ENCODE assay signal across 8 cellular contexts in the genomic region with DNA sequence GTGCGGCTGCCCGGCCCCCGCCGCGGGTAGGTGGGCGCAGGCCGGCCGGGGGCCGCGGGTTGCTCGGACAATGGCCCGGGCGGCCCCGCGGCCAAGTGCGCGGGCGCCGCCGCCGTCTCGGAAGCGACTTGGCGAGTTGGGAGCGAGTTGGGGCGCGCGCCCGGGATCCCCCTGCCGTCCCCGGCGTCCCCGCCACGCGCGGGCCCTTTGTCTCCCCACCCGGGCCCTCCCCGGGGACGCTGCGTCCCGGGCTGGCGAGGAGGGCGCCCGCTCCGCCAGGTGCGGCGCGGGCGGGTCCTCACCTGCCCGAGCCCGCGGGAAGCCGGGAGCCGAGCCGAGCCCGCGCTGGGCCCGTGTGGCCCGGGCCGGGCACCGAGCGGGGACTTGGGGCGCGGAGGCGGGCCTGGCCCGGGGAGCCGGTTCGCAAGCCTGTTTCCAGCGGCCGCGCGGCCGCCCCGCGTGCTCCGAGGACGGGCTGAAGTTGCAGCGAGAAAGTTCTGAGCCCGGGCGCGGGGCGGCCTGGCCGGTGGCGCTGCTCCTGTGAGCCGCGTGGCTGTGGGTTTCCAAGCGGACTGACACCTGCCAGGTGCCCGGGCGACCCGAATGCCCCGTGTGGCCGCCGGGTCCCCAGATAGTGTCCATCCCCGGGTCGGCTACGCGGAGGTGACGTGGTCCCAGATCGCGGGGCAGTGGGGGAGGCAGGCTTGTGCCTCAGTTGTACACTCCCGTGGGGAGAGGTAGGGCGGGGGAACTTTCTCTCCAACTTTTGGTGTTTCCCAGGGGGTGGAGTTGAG. TPM values are rescaled to one million over a fixed set of nuclear protein-coding genes. Genes with fewer than 3 reads are reported as not detected.
A peak's percentile ranks its signal among the peaks of the same experiment; 100 is the strongest.
DNase-seq lines count a peak whose midpoint lies in the region; ATAC-seq and TF ChIP-seq lines count a peak whose summit lies in the region.

No MANE protein-coding gene starts in this region.

- H3K9me3 Mint-ChIP-seq in activated T-cell treated with anti-CD3 and anti-CD28 coated beads, Interleukin-2, amount 50 U/mL, for 4 hours: no peaks in the 10 kb centered on the region

- DNase-seq in AG09309 (ENCODE audit: low read depth): no peak
- peak; percentile 57 for DNase-seq in GM23248
- no peak for DNase-seq in activated T-cell treated with anti-CD3 and anti-CD28 coated beads, Interleukin-2, amount 50 U/mL, for 4 hours
- DNase-seq in Right ventricle myocardium superior: no peak
- no peak for DNase-seq in retinal pigment epithelial cell (ENCODE audit: low read depth)
- no peak for DNase-seq in NCI-H187 treated with DMSO at 0.1 percent for 48 hours (lab: John Stamatoyannopoulos, UW)
- DNase-seq in SIG-M5 (lab: John Stamatoyannopoulos, UW): no peak
- no peak for DNase-seq in NK-92 (lab: John Stamatoyannopoulos, UW; ENCODE audit: unreplicated experiment)

- H3K36me3 ChIP-seq in GM23248 (ENCODE audit: low read depth): no peaks in the 10 kb centered on the region

- H4K20me1 ChIP-seq in GM23248 (ENCODE audit: insufficient read depth): no peaks in the 10 kb centered on the region

- H3K36me3 Mint-ChIP-seq in activated T-cell treated with anti-CD3 and anti-CD28 coated beads, Interleukin-2, amount 50 U/mL, for 4 hours (ENCODE audit: insufficient read depth): no peaks in the 10 kb centered on the region

- H3K27me3 ChIP-seq in GM23248 (replicated peaks; ENCODE audit: insufficient read depth): no peaks in the 10 kb centered on the region

- peak overlapping the region; percentile 19; the same call in 1 of the 2 replicates for H3K9ac ChIP-seq in GM23248

- H3K4me2 ChIP-seq in GM23248 (ENCODE audit: unreplicated experiment): peak overlapping the region; percentile 72

- H3K4me1 Mint-ChIP-seq in activated T-cell treated with anti-CD3 and anti-CD28 coated beads, Interleukin-2, amount 50 U/mL, for 4 hours (ENCODE audit: low read depth): peaks cover 12% of the 10 kb centered on the region

- WGBS in GM23248 (ENCODE audit: low coverage in 1 of 2, low lambda C conversion rate in 2 of 2, missing lambda C conversion rate in 2 of 2), 2 experiments: 1 to 3% methylated on average over 27 to 47 of the region's 102 CpGs

- peak; percentile 60 to 62 for ATAC-seq in activated T-cell treated with anti-CD3 and anti-CD28 coated beads, Interleukin-2, amount 50 U/mL, for 4 hours
- ATAC-seq in Right ventricle myocardium superior (ENCODE audit: poor library complexity): peak; percentile 5

- peak overlapping the region; percentile 80 for H3K4me3 Mint-ChIP-seq in activated T-cell treated with anti-CD3 and anti-CD28 coated beads, Interleukin-2, amount 50 U/mL, for 4 hours

- TF ChIP-seq CTCF in AG09309 (IDR thresholded peaks at IDR 0.05; ENCODE audit: control insufficient read depth, insufficient read depth, low read depth, low read length, missing control alignments) (no peak), retinal pigment epithelial cell (conservative IDR thresholded peaks at IDR 0.05; ENCODE audit: low read depth, low read length) (no peak)

- no peaks in the 10 kb centered on the region for H3F3A ChIP-seq in GM23248 (ENCODE audit: insufficient read depth)

- H3K9me3 ChIP-seq in GM23248 (ENCODE audit: low read depth): no peaks in the 10 kb centered on the region

- H3K4me3 ChIP-seq in AG09309 (ENCODE audit: control insufficient read depth, low read depth, low read length): peak overlapping the region; percentile 57
- peak overlapping the region; percentile 59 for H3K4me3 ChIP-seq in GM23248
- H3K4me3 ChIP-seq in retinal pigment epithelial cell (ENCODE audit: low read length): peak overlapping the region; percentile 71

- in situ Hi-C loops in GM23248 (cut with MboI): no loop called here

- no peaks in the 10 kb centered on the region for H3K79me2 ChIP-seq in GM23248 (ENCODE audit: insufficient read depth)

- 0 out of 2 replicates have a peak, but pooled peaks cover 6% of the 10 kb centered on the region for H3K4me1 ChIP-seq in GM23248 (ENCODE audit: insufficient read depth)

- intact Hi-C loops in Right ventricle myocardium superior (cut with DNase I): loop anchor here (2.0 kb wide), 1 partner anchor 62 kb away; no protein-coding TSS in a partner anchor

- H3K9me2 ChIP-seq in GM23248 (ENCODE audit: insufficient read depth): no peaks in the 10 kb centered on the region

- H3K27me3 Mint-ChIP-seq in activated T-cell treated with anti-CD3 and anti-CD28 coated beads, Interleukin-2, amount 50 U/mL, for 4 hours (ENCODE audit: low read depth): peaks cover 10% of the 10 kb centered on the region

- H2AFZ ChIP-seq in GM23248: peak overlapping the region; percentile 80

- H3K27ac ChIP-seq in GM23248: no peak overlapping the region

RNA-seq across cellular contexts. Expression of a gene that starts 0.6 kb away (rescaled TPM):
- total RNA-seq in GM23248 (2014; rRNA removed; shearing (Covaris generic)): 3.0 and 4.3 TPM in 2 replicates
- polyA plus RNA-seq in GM23248 (2016; fragmentation: Nextera tagmentation; extraction: Ambion mirVana): 2.1 and 3.0 TPM in 2 replicates
- total RNA-seq in activated T-cell treated with anti-CD3 and anti-CD28 coated beads, Interleukin-2, amount 50 U/mL, for 4 hours: 1 to 10 TPM; 7.7 to 8.5 (median 7.9) TPM
- 49.8 TPM for total RNA-seq in Right ventricle myocardium superior

RNA-seq across cellular contexts. Expression of a gene that starts 41.2 kb away (rescaled TPM):
- total RNA-seq in GM23248 (2014; rRNA removed; shearing (Covaris generic)): 73.7 and 89.4 TPM in 2 replicates
- 105 and 109 TPM in 2 replicates for polyA plus RNA-seq in GM23248 (2016; fragmentation: Nextera tagmentation; extraction: Ambion mirVana)
- 10 to 100 TPM; 46.8 to 49.2 (median 47.3) TPM for total RNA-seq in activated T-cell treated with anti-CD3 and anti-CD28 coated beads, Interleukin-2, amount 50 U/mL, for 4 hours
- 21.8 TPM for total RNA-seq in Right ventricle myocardium superior
